1 cellular context compared by ENCODE assay signal in genomic region chr17:66724581-66725341, GRCh38.
TF ChIP-seq lines count a peak whose summit lies in the region.

No MANE protein-coding gene starts in this region.

TF ChIP-seq in HEK293, 187 proteins besides CTCF, POLR2A, EP300 and RAD21 (continued from another document):
- TF ChIP-seq PRDM10 (tag by site-specific recombination; IDR thresholded peaks at IDR 0.05) (no peak), ZNF184 (tag by site-specific recombination; IDR thresholded peaks at IDR 0.05) (no peak), SALL2 (tag by site-specific recombination; IDR thresholded peaks at IDR 0.05; ENCODE audit: borderline replicate concordance) (no peak), TRIM28 (IDR thresholded peaks at IDR 0.05; ENCODE audit: borderline replicate concordance, low read length) (no peak), ZNF707 (tag by site-specific recombination; IDR thresholded peaks at IDR 0.05) (no peak), ZNF311 (tag by site-specific recombination; IDR thresholded peaks at IDR 0.05; ENCODE audit: borderline replicate concordance) (no peak), ZBTB17 (tag by site-specific recombination; IDR thresholded peaks at IDR 0.05) (peak; percentile 54), HOXC10 (CRISPR knock-in tag; IDR thresholded peaks at IDR 0.05) (no peak), ZBTB6 (tag by site-specific recombination; IDR thresholded peaks at IDR 0.05) (no peak), ZNF571 (tag by site-specific recombination; IDR thresholded peaks at IDR 0.05) (no peak), ZNF211 (tag by site-specific recombination; IDR thresholded peaks at IDR 0.05; ENCODE audit: low read depth) (no peak), GLIS1 (tag by site-specific recombination; IDR thresholded peaks at IDR 0.05) (peak; percentile 72), OSR2 (tag by site-specific recombination; IDR thresholded peaks at IDR 0.05) (no peak)
TF ChIP-seq in HEK293: peak in this region for 5.
